In genomic region chr1:236794585-236795034, GRCh38 we compare ENCODE assay signal across 8 cellular contexts. TPM values are rescaled to one million over a fixed set of nuclear protein-coding genes. Genes with fewer than 3 reads are reported as not detected.
A peak's percentile ranks its signal among the peaks of the same experiment; 100 is the strongest.
DNase-seq lines count a peak whose midpoint lies in the region; ATAC-seq lines count a peak whose summit lies in the region.

No MANE protein-coding gene starts in this region.

- H3K4me3 Mint-ChIP-seq in T-helper 2 cell treated with Interferon-gamma antibody and Interleukin-4, amounts not matched to agents 5 μg/mL and 100 μg/mL, for 36 hours: peak overlapping the region; percentile 97
- peak overlapping the region; percentile 89 to 95 (median 93) for H3K4me3 Mint-ChIP-seq in immature natural killer cell

- peaks cover 23% of the 10 kb centered on the region for H3K4me1 Mint-ChIP-seq in T-helper 2 cell treated with Interferon-gamma antibody and Interleukin-4, amounts not matched to agents 5 μg/mL and 100 μg/mL, for 36 hours (ENCODE audit: low read depth)
- H3K4me1 Mint-ChIP-seq in immature natural killer cell: peaks cover 26 to 37% of the 10 kb centered on the region in 2 donors

- no peak for ATAC-seq in activated naive CD4-positive, alpha-beta T cell treated with anti-CD3 and anti-CD28 coated beads, Interleukin-2, amount 50 U/mL, for 72 hours
- ATAC-seq in GM21423 (IDR thresholded peaks at IDR 0.05; ENCODE audit: unreplicated experiment) (no peak), GM21576 (IDR thresholded peaks at IDR 0.05; ENCODE audit: unreplicated experiment) (no peak)

- H3K27ac ChIP-seq in substantia nigra (ENCODE audit: low read depth, low read length, poor library complexity, severe bottlenecking): peak overlapping the region; percentile 71

- no peak for DNase-seq in T-helper 2 cell treated with Interferon-gamma antibody and Interleukin-4, amounts not matched to agents 5 μg/mL and 100 μg/mL, for 36 hours (ENCODE audit: low spot score)
- DNase-seq in T-helper 2 cell: no peak
- DNase-seq in activated naive CD4-positive, alpha-beta T cell treated with anti-CD3 and anti-CD28 coated beads, Interleukin-2, amount 50 U/mL, for 72 hours (ENCODE audit: low spot score in 2 of 2): no peak
- no peak for DNase-seq in immature natural killer cell
- DNase-seq in substantia nigra (lab: John Stamatoyannopoulos, UW): no peak
- DNase-seq in superior temporal gyrus (ENCODE audit: extremely low spot score): no peak

- no peaks in the 10 kb centered on the region for H3K36me3 Mint-ChIP-seq in T-helper 2 cell treated with Interferon-gamma antibody and Interleukin-4, amounts not matched to agents 5 μg/mL and 100 μg/mL, for 36 hours (ENCODE audit: low read depth)
- peaks cover 9 to 17% of the 10 kb centered on the region in 2 donors for H3K36me3 Mint-ChIP-seq in activated naive CD4-positive, alpha-beta T cell treated with anti-CD3 and anti-CD28 coated beads, Interleukin-2, amount 50 U/mL, for 72 hours
- no peaks in the 10 kb centered on the region for H3K36me3 Mint-ChIP-seq in immature natural killer cell

- H3K9me3 Mint-ChIP-seq in T-helper 2 cell treated with Interferon-gamma antibody and Interleukin-4, amounts not matched to agents 5 μg/mL and 100 μg/mL, for 36 hours: no peaks in the 10 kb centered on the region
- no peaks in the 10 kb centered on the region for H3K9me3 Mint-ChIP-seq in activated naive CD4-positive, alpha-beta T cell treated with anti-CD3 and anti-CD28 coated beads, Interleukin-2, amount 50 U/mL, for 72 hours
- no peaks in the 10 kb centered on the region for H3K9me3 Mint-ChIP-seq in immature natural killer cell

- peaks cover 11% of the 10 kb centered on the region for H3K27me3 Mint-ChIP-seq in T-helper 2 cell treated with Interferon-gamma antibody and Interleukin-4, amounts not matched to agents 5 μg/mL and 100 μg/mL, for 36 hours (ENCODE audit: low read depth)
- H3K27me3 Mint-ChIP-seq in immature natural killer cell (ENCODE audit: low read depth in 3 of 3): peaks cover 6 to 14% (median 10%) of the 10 kb centered on the region in 3 donors

- peak overlapping the region; percentile 99 for H3K27ac Mint-ChIP-seq in T-helper 2 cell treated with Interferon-gamma antibody and Interleukin-4, amounts not matched to agents 5 μg/mL and 100 μg/mL, for 36 hours
- peak overlapping the region; percentile 98 for H3K27ac Mint-ChIP-seq in activated naive CD4-positive, alpha-beta T cell treated with anti-CD3 and anti-CD28 coated beads, Interleukin-2, amount 50 U/mL, for 72 hours
- H3K27ac Mint-ChIP-seq in immature natural killer cell: peak overlapping the region; percentile 91 to 97 (median 94)

RNA-seq across cellular contexts. Expression of gene MTR, which starts 0.5 kb away (rescaled TPM):
- 10 to 100 TPM; 67.4 to 68.7 TPM for total RNA-seq in activated naive CD4-positive, alpha-beta T cell treated with anti-CD3 and anti-CD28 coated beads, Interleukin-2, amount 50 U/mL, for 72 hours
- 10 to 100 TPM in 1 of 3 donors, 1 to 10 TPM in 2; 5.0 to 15.3 (median 6.5) TPM for polyA plus RNA-seq in immature natural killer cell
